In the genomic region with DNA sequence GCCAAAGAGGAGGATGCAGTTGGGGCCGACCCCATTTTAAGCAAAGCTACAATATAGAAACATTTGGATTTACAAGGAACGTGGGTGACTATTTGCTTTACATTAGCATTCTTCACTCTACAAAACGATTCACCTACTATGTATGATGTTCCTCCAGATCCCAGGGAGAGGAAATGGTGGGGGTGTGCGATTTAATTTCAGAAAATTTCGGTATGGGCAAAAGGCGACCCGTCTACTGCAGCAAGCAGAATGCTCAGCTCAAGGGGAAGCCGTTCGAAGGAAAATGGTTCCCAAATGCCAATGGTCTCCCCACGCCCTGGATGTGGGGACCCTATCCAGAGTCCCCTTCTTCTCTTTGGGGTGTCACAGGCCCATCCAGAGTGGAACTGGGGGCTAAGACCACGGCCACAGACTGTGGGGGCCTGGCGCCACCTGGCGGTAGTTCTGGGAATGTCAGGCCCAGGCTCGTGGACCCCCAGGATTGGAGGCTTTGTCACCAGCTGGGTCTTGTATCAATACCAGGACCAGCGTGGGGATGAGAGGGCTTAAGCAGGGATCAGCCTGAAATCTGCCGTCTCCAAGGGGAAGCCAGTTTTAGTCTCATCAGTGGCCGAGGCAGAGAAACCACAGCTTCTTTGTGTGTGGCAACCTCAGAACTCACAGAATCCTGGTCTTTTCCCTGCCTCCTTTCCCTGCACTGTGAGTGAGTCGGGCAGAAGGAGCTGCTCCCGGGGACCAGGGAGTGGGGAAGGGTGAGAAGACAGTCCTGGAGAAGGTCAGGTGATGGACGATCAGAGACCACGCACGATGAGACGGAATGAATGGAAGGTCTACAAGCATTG, we compare ENCODE assay signal across 8 cellular contexts. TPM values are rescaled to one million over a fixed set of nuclear protein-coding genes. Genes with fewer than 3 reads are reported as not detected.
DNase-seq lines count a peak whose midpoint lies in the region; ATAC-seq and TF ChIP-seq lines count a peak whose summit lies in the region.

No MANE protein-coding gene starts in this region.

- H3K4me1 ChIP-seq in foreskin keratinocyte = no peaks in the 10 kb centered on the region

- peak; percentile 88 for DNase-seq in GM10248 (ENCODE audit: extremely low spot score)
- DNase-seq in NCI-H82 (lab: John Stamatoyannopoulos, UW) = peak; percentile 95
- DNase-seq in activated T-helper 1 cell treated with anti-CD3 and anti-CD28 coated beads, Interleukin-2, amount 50 U/mL, for 16 hours (ENCODE audit: low read depth in 1 of 2, low spot score in 1 of 2) = peak; percentile 28 to 30
- no peak for DNase-seq in foreskin keratinocyte
- DNase-seq in retinal pigment epithelial cell (ENCODE audit: low read depth) = no peak
- DNase-seq in posterior vena cava (ENCODE audit: low spot score) = no peak
- DNase-seq in dedifferentiated amniotic fluid mesenchymal stem cell (ENCODE audit: extremely low spot score) = no peak
- no peak for DNase-seq in occipital lobe (lab: John Stamatoyannopoulos, UW)

- intact Hi-C loops in posterior vena cava (cut with DNase I) = loop anchor here (2.0 to 10.0 kb wide), 4 partner anchors 35 to 1248 kb away; a partner anchor contains a TSS

- H3K4me3 ChIP-seq in retinal pigment epithelial cell (ENCODE audit: low read length) = no peak overlapping the region

- POLR2A ChIA-PET in GM10248 (lab: Yijun Ruan, JAX) = no interaction called here

- CTCF ChIA-PET in GM10248 (lab: Yijun Ruan, JAX) = interaction anchor here (0.6 to 10.9 kb wide), 50 partner anchors 9 to 742 kb away, joined by 3 to 196 read pairs (median 5); a partner anchor contains a TSS

- TF ChIP-seq CTCF in GM10248 (IDR thresholded peaks at IDR 0.05; ENCODE audit: control extremely low read depth, extremely low read depth, low read depth, missing control alignments) (peak; percentile 94), foreskin keratinocyte (conservative IDR thresholded peaks at IDR 0.05) (peak; percentile 87), retinal pigment epithelial cell (conservative IDR thresholded peaks at IDR 0.05; ENCODE audit: low read depth, low read length) (peak; percentile 98)

- no peak overlapping the region for H3K27ac ChIP-seq in foreskin keratinocyte

- ATAC-seq in foreskin keratinocyte = peak; percentile 9

- H3K27me3 ChIP-seq in foreskin keratinocyte = peaks cover 15% of the 10 kb centered on the region

RNA-seq across cellular contexts. Expression of a gene that starts 8.3 kb away (rescaled TPM):
- 0.07 TPM in 1 of 2 replicates, not detected in the other for total RNA-seq in foreskin keratinocyte
- polyA plus RNA-seq in foreskin keratinocyte = 0.02 and 0.06 TPM in 2 replicates
- 1 to 10 TPM; 1.5 to 1.6 TPM for total RNA-seq in posterior vena cava
- total RNA-seq in occipital lobe = 3.1 TPM

Comparison
In these comparisons a context has a peak if more than half of its experiments do, and no peak if none do; other contexts are left out.
1. DNase-seq: peak in GM10248 (single experiment), NCI-H82 (single experiment) and activated T-helper 1 cell treated with anti-CD3 and anti-CD28 coated beads, Interleukin-2, amount 50 U/mL, for 16 hours (2 of 2); none in foreskin keratinocyte (0 of 2), retinal pigment epithelial cell (single experiment), posterior vena cava (single experiment), dedifferentiated amniotic fluid mesenchymal stem cell (single experiment) and occipital lobe (single experiment).
2. Peak in every context shown above with its lines, with median percentiles within 50 percentile points of each other: CTCF ChIP-seq.